Comparison of ENCODE assay signal across 11 cellular contexts in genomic region chr22:46528121-46528610, GRCh38. TPM values are rescaled to one million over a fixed set of nuclear protein-coding genes. Genes with fewer than 3 reads are reported as not detected.
DNase-seq lines count a peak whose midpoint lies in the region; ATAC-seq, FAIRE-seq and TF ChIP-seq lines count a peak whose summit lies in the region.
"Had no signal": no experiment of that assay in that cellular context is flagged by ENCODE, and none has a peak within 500 bp of the region (broad histone marks: within the 10 kb centered on the region; RNA-seq: fewer than 3 reads in every experiment).

No MANE protein-coding gene starts in this region.

- peaks cover 25% of the 10 kb centered on the region for H3K27me3 Mint-ChIP-seq in activated T-cell treated with anti-CD3 and anti-CD28 coated beads, Interleukin-2, amount 50 U/mL, for 72 hours (ENCODE audit: low read depth)

- peaks cover 9% of the 10 kb centered on the region for H3K4me1 ChIP-seq in Panc1 (ENCODE audit: control insufficient read depth, insufficient read depth, low read length)

- no peaks in the 10 kb centered on the region for H3K9me3 ChIP-seq in Panc1 (ENCODE audit: control insufficient read depth, insufficient read depth, low read depth, low read length)

- TF ChIP-seq POLR2A in GM12891 (IDR thresholded peaks at IDR 0.05; ENCODE audit: low read depth, low read length) = no peak

- BruUV-seq in Panc1 (replicated peaks; lab: Mats Ljungman, UMichigan) = no TSS peak

- intact Hi-C loops in Panc1 (cut with micrococcal nuclease; ENCODE audit: unreplicated experiment) = no loop called here

- H3K36me3 Mint-ChIP-seq in activated T-cell treated with anti-CD3 and anti-CD28 coated beads, Interleukin-2, amount 50 U/mL, for 72 hours (ENCODE audit: insufficient read depth in 2 of 2) = no peaks in the 10 kb centered on the region
- H3K36me3 Mint-ChIP-seq: activated naive CD8-positive, alpha-beta T cell had no signal

- in situ Hi-C loops in Panc1 (cut with HindIII; ENCODE audit: low pct_unique_long_range_greater_than_20kb, low sequenced_read_pairs) = no loop called here

- no peaks in the 10 kb centered on the region for H3K9me3 Mint-ChIP-seq in activated T-cell treated with anti-CD3 and anti-CD28 coated beads, Interleukin-2, amount 50 U/mL, for 72 hours

- H3K27ac ChIP-seq in Panc1 (ENCODE audit: low read length) = peak overlapping the region; percentile 57; the same call in 1 of the 2 replicates

- H3K27me3 ChIP-seq in Panc1 (ENCODE audit: control insufficient read depth, insufficient read depth, low read length) = no peaks in the 10 kb centered on the region

- no peak for TF ChIP-seq CTCF in Panc1 (IDR thresholded peaks at IDR 0.05)

- H3K4me3 Mint-ChIP-seq in activated T-cell treated with anti-CD3 and anti-CD28 coated beads, Interleukin-2, amount 50 U/mL, for 72 hours = no peak overlapping the region
- H3K4me3 Mint-ChIP-seq: activated naive CD8-positive, alpha-beta T cell; B cell had no signal

- DNase-seq in activated T-cell treated with anti-CD3 and anti-CD28 coated beads, Interleukin-2, amount 50 U/mL, for 72 hours = peak; percentile 6 to 12
- DNase-seq in activated T-cell treated with anti-CD3 and anti-CD28 coated beads, Interleukin-2, amount 50 U/mL, for 1 hour = no peak
- DNase-seq in Panc1 (ENCODE audit: low read depth, low spot score) = no peak
- DNase-seq in stromal cell of bone marrow (ENCODE audit: low read depth) = peak; percentile 70
- no peak for DNase-seq in NCI-H2227 (lab: John Stamatoyannopoulos, UW; ENCODE audit: unreplicated experiment)
- no peak for DNase-seq in GM12891 (ENCODE audit: insufficient read length, low spot score)
- DNase-seq in superior temporal gyrus (ENCODE audit: extremely low spot score) = no peak
- DNase-seq: small intestine had no signal

- no peaks in the 10 kb centered on the region for H3K36me3 ChIP-seq in Panc1 (ENCODE audit: control insufficient read depth, insufficient read depth, low read length)

- POLR2A ChIA-PET in Panc1 (lab: Charles Lee) = no interaction called here

- no peak for FAIRE-seq in GM12891 (lab: Jason Lieb, UNC)
- FAIRE-seq: small intestine had no signal

- H3K4me1 Mint-ChIP-seq in activated T-cell treated with anti-CD3 and anti-CD28 coated beads, Interleukin-2, amount 50 U/mL, for 72 hours (ENCODE audit: low read depth) = peaks cover 6% of the 10 kb centered on the region
- H3K4me1 Mint-ChIP-seq: B cell had no signal

- peak; percentile 51 to 64 for ATAC-seq in activated T-cell treated with anti-CD3 and anti-CD28 coated beads, Interleukin-2, amount 50 U/mL, for 72 hours (replicated peaks in 1 of 2)
- ATAC-seq in Panc1 = peak; percentile 47; the same call in 1 of the 2 replicates
- ATAC-seq in esophagus mucosa = peak; percentile 70

- CTCF ChIA-PET in Panc1 (lab: Charles Lee) = no interaction called here

- peak overlapping the region in 1 of 2 experiments; percentile 7; a peak in 1 of 4 replicates for H3K4me3 ChIP-seq in Panc1 (ENCODE audit: low read depth in 2 of 2, low read length in 2 of 2)

- H3K27ac Mint-ChIP-seq in activated T-cell treated with anti-CD3 and anti-CD28 coated beads, Interleukin-2, amount 50 U/mL, for 72 hours = no peak overlapping the region
- H3K27ac Mint-ChIP-seq: activated naive CD8-positive, alpha-beta T cell; B cell had no signal

TF ChIP-seq in GM12891, 5 proteins besides CTCF, POLR2A, EP300 and RAD21:
- no peak for TF ChIP-seq TAF1 (IDR thresholded peaks at IDR 0.05; ENCODE audit: low read depth, low read length)
- TF ChIP-seq SPI1 (IDR thresholded peaks at IDR 0.05; ENCODE audit: low read depth, low read length) = no peak
- no peak for TF ChIP-seq PAX5 (IDR thresholded peaks at IDR 0.05; ENCODE audit: insufficient read depth, low read length, severe bottlenecking)
- TF ChIP-seq POU2F2 (IDR thresholded peaks at IDR 0.05; ENCODE audit: low read depth, low read length) = no peak
- TF ChIP-seq POLR2AphosphoS5 (IDR thresholded peaks at IDR 0.05; ENCODE audit: low read depth, low read length) = no peak
TF ChIP-seq in GM12891: peak in this region for 0.

RNA-seq across cellular contexts. Expression of gene CELSR1, which starts 9.3 kb away (rescaled TPM):
- 1 to 10 TPM in 1 of 2 donors, under 1 TPM in 1; 0.83 to 1.3 TPM for total RNA-seq in activated T-cell treated with anti-CD3 and anti-CD28 coated beads, Interleukin-2, amount 50 U/mL, for 72 hours
- 30.7 TPM for total RNA-seq in Panc1 (2021; ENCODE audit: unreplicated experiment)
- 34.8 TPM for polyA plus RNA-seq in Panc1 (2012; ENCODE audit: insufficient read length)
- 36.0 TPM for total RNA-seq in esophagus mucosa
- 0.90 TPM for polyA plus RNA-seq in GM12891 (2012; ENCODE audit: low read depth, missing spikeins)

Comparison
In these comparisons a context has a peak if more than half of its experiments do, and no peak if none do; other contexts are left out.
1. DNase-seq: peak in activated T-cell treated with anti-CD3 and anti-CD28 coated beads, Interleukin-2, amount 50 U/mL, for 72 hours (2 of 2) and stromal cell of bone marrow (single experiment); none in activated T-cell treated with anti-CD3 and anti-CD28 coated beads, Interleukin-2, amount 50 U/mL, for 1 hour (single experiment), Panc1 (single experiment), NCI-H2227 (single experiment), GM12891 (single experiment) and superior temporal gyrus (single experiment).
2. RNA of gene CELSR1, which starts 9.3 kb away (total RNA-seq): 36.0 TPM in esophagus mucosa (single experiment) and 30.7 TPM in Panc1 (single experiment); 0.83 to 1.3 TPM in activated T-cell treated with anti-CD3 and anti-CD28 coated beads, Interleukin-2, amount 50 U/mL, for 72 hours; every median in the first group is over 10 times any median in the second.
3. Peak in every context shown above with its lines, with median percentiles within 50 percentile points of each other: ATAC-seq.